In the genomic region with DNA sequence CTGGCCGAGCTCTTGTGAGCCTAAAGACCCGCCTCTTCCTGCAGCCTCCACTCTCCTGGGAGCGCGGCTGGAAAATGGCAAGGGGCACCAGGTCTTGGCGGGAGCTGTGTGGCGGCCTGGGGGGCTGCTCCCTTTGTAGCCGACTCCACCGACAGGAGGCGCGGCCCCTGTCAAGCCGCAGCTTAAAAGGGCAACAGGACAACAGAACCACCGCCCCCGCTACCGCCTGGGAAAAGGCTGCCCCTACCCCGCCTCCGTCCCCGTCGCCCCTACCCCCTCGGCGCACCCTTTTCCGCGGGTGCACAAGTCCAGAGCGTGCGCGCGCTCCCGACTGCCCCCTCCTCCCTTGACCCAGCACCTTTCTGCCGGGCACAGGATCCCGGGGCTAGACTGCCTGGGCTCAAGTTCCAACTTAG, we compare ENCODE assay signal across 8 cellular contexts.
DNase-seq lines count a peak whose midpoint lies in the region; ATAC-seq and TF ChIP-seq lines count a peak whose summit lies in the region.
"Not testable (repeated sequence)": the region's sequence is repeated elsewhere in the genome, so short reads cannot be mapped to it uniquely, and the experiment has no call there.

No MANE protein-coding gene starts in this region.

- not testable (repeated sequence) for H3K18ac ChIP-seq in IMR-90 (ENCODE audit: low read depth, low read length)

- H3K23ac ChIP-seq in IMR-90 (ENCODE audit: low read depth, low read length) = not testable (repeated sequence)

- H3K79me1 ChIP-seq in IMR-90 (ENCODE audit: low read depth in 1 of 2, low read length in 2 of 2) = not testable (repeated sequence)

- H2AK5ac ChIP-seq in IMR-90 (ENCODE audit: low read depth, low read length) = not testable (repeated sequence)

- intact Hi-C loops in IMR-90 (cut with micrococcal nuclease); ovary (cut with DNase I): not testable (repeated sequence)

- not testable (repeated sequence) for H3K36me3 ChIP-seq in CD8-positive, alpha-beta memory T cell (ENCODE audit: insufficient read depth, low read length); IMR-90 (ENCODE audit: control insufficient read depth, insufficient read depth, low read length); WERI-Rb-1; ovary

- not testable (repeated sequence) for H3K4me2 ChIP-seq in IMR-90 (ENCODE audit: low read depth, low read length)

- not testable (repeated sequence) for H4K8ac ChIP-seq in IMR-90 (ENCODE audit: low read depth in 2 of 2, low read length in 2 of 2)

- TF ChIP-seq POLR2A in IMR-90 (IDR thresholded peaks at IDR 0.05; ENCODE audit: low read depth, low read length); ovary (IDR thresholded peaks at IDR 0.05): not testable (repeated sequence)

- peak; percentile 32 for ATAC-seq in IMR-90 (ENCODE audit: low read depth)
- peak; percentile 21 for ATAC-seq in stimulated activated naive CD8-positive, alpha-beta T cell treated with anti-CD3 and anti-CD28 coated beads, Interleukin-15, amount 100 ng/mL, for 72 hours

- peak in 1 of 5 donors; percentile 48 for DNase-seq in CD8-positive, alpha-beta memory T cell
- DNase-seq in IMR-90 = not testable (repeated sequence)
- DNase-seq in WERI-Rb-1 (peak; percentile 93), glomerular visceral epithelial cell (ENCODE audit: extremely low spot score) (peak; percentile 37), kidney tubule cell (ENCODE audit: low spot score) (peak; percentile 1), ovary (peak in 3 of 5 donors; percentile 22 to 53 (median 40))
- DNase-seq in activated naive CD8-positive, alpha-beta T cell treated with anti-CD3 and anti-CD28 coated beads for 36 hours = peak; percentile 17
- DNase-seq in stimulated activated naive CD8-positive, alpha-beta T cell treated with anti-CD3 and anti-CD28 coated beads, Interleukin-15, amount 100 ng/mL, for 72 hours = peak; percentile 12 to 15

- not testable (repeated sequence) for H3K4ac ChIP-seq in IMR-90 (ENCODE audit: low read depth, low read length)

- not testable (repeated sequence) for H2AK9ac ChIP-seq in IMR-90 (replicated peaks; ENCODE audit: low read depth, low read length, poor library complexity)

- H3K9ac ChIP-seq in IMR-90 (ENCODE audit: low read depth, low read length) = not testable (repeated sequence)

- H3K9me3 ChIP-seq in CD8-positive, alpha-beta memory T cell (ENCODE audit: low read length); IMR-90 (ENCODE audit: control insufficient read depth, insufficient read depth, low read length); WERI-Rb-1 (ENCODE audit: severe bottlenecking); ovary: not testable (repeated sequence)

- not testable (repeated sequence) for H3K4me1 ChIP-seq in CD8-positive, alpha-beta memory T cell (ENCODE audit: insufficient read depth, low read length); IMR-90 (ENCODE audit: control insufficient read depth, insufficient read depth, low read length); ovary (ENCODE audit: insufficient read depth)

- not testable (repeated sequence) for H2BK5ac ChIP-seq in IMR-90 (ENCODE audit: low read depth, low read length, poor library complexity, severe bottlenecking)

- TF ChIP-seq CTCF in IMR-90 (conservative IDR thresholded peaks at IDR 0.05; ENCODE audit: low read depth, low read length); WERI-Rb-1 (IDR thresholded peaks at IDR 0.05; ENCODE audit: low read depth, low read length); ovary (IDR thresholded peaks at IDR 0.05): not testable (repeated sequence)

- no CpG with 5 or more reads among the region's 29 CpGs for WGBS in IMR-90 (ENCODE audit: extremely low coverage in 2 of 2, insufficient read length in 1 of 2), 2 experiments
- 0 to 2% methylated on average over 2 to 25 of the region's 29 CpGs; no CpG with 5 or more reads in 1 of the 3 donors for WGBS in ovary, 3 donors

- CTCF ChIA-PET in CD8-positive, alpha-beta memory T cell (lab: Charles Lee); IMR-90 (lab: Yijun Ruan, JAX): not testable (repeated sequence)

- H2BK15ac ChIP-seq in IMR-90 (ENCODE audit: low read depth, low read length) = not testable (repeated sequence)

- not testable (repeated sequence) for H4K5ac ChIP-seq in IMR-90 (ENCODE audit: low read depth, low read length)

- not testable (repeated sequence) for H2AFZ ChIP-seq in IMR-90 (replicated peaks; ENCODE audit: low read length, poor library complexity)

- H3K4me3 Mint-ChIP-seq in CD8-positive, alpha-beta memory T cell = peak overlapping the region in 4 of 7 donors; percentile 41 to 74 (median 52)
- not testable (repeated sequence) for H3K4me3 Mint-ChIP-seq in activated naive CD8-positive, alpha-beta T cell treated with anti-CD3 and anti-CD28 coated beads for 36 hours
- peak overlapping the region; percentile 12 to 24 for H3K4me3 Mint-ChIP-seq in stimulated activated naive CD8-positive, alpha-beta T cell treated with anti-CD3 and anti-CD28 coated beads, Interleukin-15, amount 100 ng/mL, for 72 hours

- H4K20me1 ChIP-seq in IMR-90 (ENCODE audit: insufficient read depth, low read length) = not testable (repeated sequence)

- H3K56ac ChIP-seq in IMR-90 (ENCODE audit: extremely low read depth, insufficient read depth, low read length) = not testable (repeated sequence)

- H2BK20ac ChIP-seq in IMR-90 (ENCODE audit: low read depth, low read length) = not testable (repeated sequence)

- not testable (repeated sequence) for H3K36me3 Mint-ChIP-seq in CD8-positive, alpha-beta memory T cell; activated naive CD8-positive, alpha-beta T cell treated with anti-CD3 and anti-CD28 coated beads for 36 hours

- H2BK120ac ChIP-seq in IMR-90 (ENCODE audit: low read depth, low read length) = not testable (repeated sequence)

- not testable (repeated sequence) for H3K9me1 ChIP-seq in IMR-90 (ENCODE audit: insufficient read depth, low read length)

- in situ Hi-C loops in IMR-90 (cut with MboI; ENCODE audit: low sequenced_read_pairs) = not testable (repeated sequence)

- dilution Hi-C loops in IMR-90 (cut with HindIII; ENCODE audit: low sequenced_read_pairs, unreplicated experiment) = not testable (repeated sequence)

- H3K14ac ChIP-seq in IMR-90 (replicated peaks; ENCODE audit: low read depth, low read length) = not testable (repeated sequence)

- POLR2A ChIA-PET in CD8-positive, alpha-beta memory T cell (lab: Charles Lee); IMR-90 (lab: Charles Lee; ENCODE audit: unreplicated experiment): not testable (repeated sequence)

- H3K27ac Mint-ChIP-seq in CD8-positive, alpha-beta memory T cell; activated naive CD8-positive, alpha-beta T cell treated with anti-CD3 and anti-CD28 coated beads for 36 hours; stimulated activated naive CD8-positive, alpha-beta T cell treated with anti-CD3 and anti-CD28 coated beads, Interleukin-15, amount 100 ng/mL, for 72 hours: not testable (repeated sequence)

- not testable (repeated sequence) for H3K27ac ChIP-seq in CD8-positive, alpha-beta memory T cell (ENCODE audit: low read depth, low read length); IMR-90 (ENCODE audit: insufficient read depth, low read length); WERI-Rb-1; ovary

- not testable (repeated sequence) for H3K4me1 Mint-ChIP-seq in CD8-positive, alpha-beta memory T cell; activated naive CD8-positive, alpha-beta T cell treated with anti-CD3 and anti-CD28 coated beads for 36 hours; stimulated activated naive CD8-positive, alpha-beta T cell treated with anti-CD3 and anti-CD28 coated beads, Interleukin-15, amount 100 ng/mL, for 72 hours

- BruUV-seq in IMR-90 (replicated peaks; lab: Mats Ljungman, UMichigan) = not testable (repeated sequence)

- H3K4me3 ChIP-seq in CD8-positive, alpha-beta memory T cell (ENCODE audit: low read length); IMR-90 (ENCODE audit: insufficient read depth, low read depth, low read length); ovary: not testable (repeated sequence)
- peak overlapping the region; percentile 39 for H3K4me3 ChIP-seq in WERI-Rb-1 (ENCODE audit: low read depth, low read length)

- H3K27me3 ChIP-seq in CD8-positive, alpha-beta memory T cell (ENCODE audit: insufficient read depth, low read length, poor library complexity, severe bottlenecking); IMR-90 (ENCODE audit: control insufficient read depth, insufficient read depth, low read length); WERI-Rb-1 (ENCODE audit: insufficient read depth, low read depth, severe bottlenecking); ovary: not testable (repeated sequence)

- H4K91ac ChIP-seq in IMR-90 (ENCODE audit: insufficient read depth, low read depth, low read length) = not testable (repeated sequence)

- H3K9me3 Mint-ChIP-seq in CD8-positive, alpha-beta memory T cell; activated naive CD8-positive, alpha-beta T cell treated with anti-CD3 and anti-CD28 coated beads for 36 hours; stimulated activated naive CD8-positive, alpha-beta T cell treated with anti-CD3 and anti-CD28 coated beads, Interleukin-15, amount 100 ng/mL, for 72 hours: not testable (repeated sequence)

- TF ChIP-seq EP300 in ovary (IDR thresholded peaks at IDR 0.05) = not testable (repeated sequence)

- not testable (repeated sequence) for TF ChIP-seq RAD21 in IMR-90 (IDR thresholded peaks at IDR 0.05; ENCODE audit: low read length)

- H3K27me3 Mint-ChIP-seq in CD8-positive, alpha-beta memory T cell; activated naive CD8-positive, alpha-beta T cell treated with anti-CD3 and anti-CD28 coated beads for 36 hours; stimulated activated naive CD8-positive, alpha-beta T cell treated with anti-CD3 and anti-CD28 coated beads, Interleukin-15, amount 100 ng/mL, for 72 hours: not testable (repeated sequence)
